ENCODE assay signal across 8 cellular contexts in the genomic region with DNA sequence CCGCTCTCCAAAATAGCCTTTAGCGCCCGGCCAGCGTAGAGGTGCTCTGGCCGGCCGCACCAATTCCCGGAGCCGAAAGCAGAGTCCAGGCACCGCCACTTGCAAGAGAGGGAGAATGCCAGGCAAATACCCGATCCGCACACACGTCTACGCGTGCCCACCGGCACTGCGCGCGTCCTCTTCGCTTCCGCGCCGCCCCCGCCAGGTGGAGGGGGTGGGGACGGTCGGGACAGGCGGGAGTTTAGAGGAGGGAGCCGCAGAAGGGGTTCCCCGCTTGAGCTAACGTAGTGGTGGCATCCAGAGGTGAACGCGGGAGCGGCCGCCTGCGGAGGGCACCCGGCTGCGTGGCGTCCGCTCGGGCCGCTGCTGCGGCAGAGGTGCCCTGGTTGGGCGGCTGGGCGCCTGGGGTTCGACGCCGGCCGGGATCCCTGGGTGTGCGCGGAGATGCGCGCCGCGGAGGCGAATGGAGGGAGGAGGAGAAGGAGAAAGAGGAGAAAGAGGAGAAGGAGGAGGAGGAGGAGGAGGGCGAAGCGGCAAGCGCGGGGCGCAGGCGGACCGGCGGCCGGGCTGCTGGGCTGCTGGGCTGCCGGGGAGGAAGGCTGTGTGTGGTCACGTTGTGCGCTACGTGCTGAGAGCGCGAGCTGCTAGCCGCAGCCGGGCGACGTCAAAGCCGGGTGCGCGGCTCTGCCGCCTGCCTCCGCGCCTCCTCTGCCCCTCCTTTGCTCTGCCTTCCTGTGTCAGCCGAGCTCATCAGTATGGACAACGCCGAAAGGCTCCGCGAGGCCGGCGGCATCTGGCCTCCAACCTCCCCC. TPM values are rescaled to one million over a fixed set of nuclear protein-coding genes. Genes with fewer than 3 reads are reported as not detected.
A peak's percentile ranks its signal among the peaks of the same experiment; 100 is the strongest.
DNase-seq lines count a peak whose midpoint lies in the region; ATAC-seq, FAIRE-seq and TF ChIP-seq lines count a peak whose summit lies in the region.

A gene (minus strand): TSS at position 117 of the 812 bp plus-strand sequence.

- TF ChIP-seq CTCF in HepG2 (CRISPR knock-in tag; IDR thresholded peaks at IDR 0.05) (no peak), upper lobe of right lung (IDR thresholded peaks at IDR 0.05) (no peak)

- peak; percentile 53 for DNase-seq in COLO668 (lab: John Stamatoyannopoulos, UW; ENCODE audit: unreplicated experiment)
- peak; percentile 87 for DNase-seq in HK-2 (ENCODE audit: unreplicated experiment)
- DNase-seq in HepG2 (ENCODE audit: low spot score): no peak
- DNase-seq in upper lobe of right lung: peak; percentile 64
- no peak for DNase-seq in NCI-H1930 (lab: John Stamatoyannopoulos, UW)
- no peak for DNase-seq in NK-92 treated with Interleukin-12 subunit alpha and Interleukin-12 subunit beta, amount 100 ng/mL, for 24 hours (lab: John Stamatoyannopoulos, UW)

- no peaks in the 10 kb centered on the region for H4K20me1 ChIP-seq in HepG2 (ENCODE audit: insufficient read depth, low read length)

- peaks cover 1 to 25% of the 10 kb centered on the region in 2 experiments; a peak in 4 of 5 replicates for H3K27me3 ChIP-seq in HepG2 (ENCODE audit: control insufficient read depth in 1 of 2, insufficient read depth in 2 of 2, low read length in 2 of 2)
- peaks cover 59% of the 10 kb centered on the region for H3K27me3 ChIP-seq in upper lobe of right lung

- H3K9me3 ChIP-seq in HepG2 (ENCODE audit: low read length): no peaks in the 10 kb centered on the region
- H3K9me3 ChIP-seq in upper lobe of right lung: no peaks in the 10 kb centered on the region

- peak; percentile 68 for ATAC-seq in HepG2
- peak; percentile 13 for ATAC-seq in upper lobe of right lung
- ATAC-seq in HG02763 (IDR thresholded peaks at IDR 0.05; ENCODE audit: unreplicated experiment): no peak

- no peak for TF ChIP-seq POLR2A in HepG2 (IDR thresholded peaks at IDR 0.05; ENCODE audit: insufficient read depth in 1 of 2, low read depth in 2 of 2, low read length in 2 of 2)

- peak within 1 kb of the TSS; percentile 82 for H3K27ac ChIP-seq in angular gyrus (ENCODE audit: low read depth, low read length)
- no peak within 1 kb of the TSS for H3K27ac ChIP-seq in HepG2 (ENCODE audit: extremely low read length, insufficient read depth, low read length)
- H3K27ac ChIP-seq in upper lobe of right lung: no peak within 1 kb of the TSS

- H3K36me3 ChIP-seq in HepG2 (replicated peaks in 1 of 2; ENCODE audit: control insufficient read depth in 1 of 2, insufficient read depth in 2 of 2, low read length in 2 of 2) (no peaks in the 10 kb centered on the region), upper lobe of right lung (no peaks in the 10 kb centered on the region)

- in situ Hi-C loops in HepG2 (cut with HindIII; ENCODE audit: extremely low pct_ligation_motif_present, low pct_unique_long_range_greater_than_20kb): no loop called here

- POLR2A ChIA-PET in HepG2 (lab: Yijun Ruan, JAX): no interaction called here

- BruUV-seq in HepG2 (replicated peaks; lab: Mats Ljungman, UMichigan): no TSS peak

- no peaks in the 10 kb centered on the region for H3K79me2 ChIP-seq in HepG2 (ENCODE audit: insufficient read depth, low read length)

- TF ChIP-seq RAD21 in HepG2 (CRISPR knock-in tag; IDR thresholded peaks at IDR 0.05): no peak

- intact Hi-C loops in HepG2 (cut with micrococcal nuclease; ENCODE audit: unreplicated experiment) (no loop called here), upper lobe of right lung (cut with DNase I) (no loop called here)

- H3K9ac ChIP-seq in HepG2 (ENCODE audit: insufficient read depth, low read depth, low read length): no peak within 1 kb of the TSS

- H3K4me3 ChIP-seq in HepG2 (replicated peaks in 1 of 3; ENCODE audit: insufficient read depth in 1 of 3, low read depth in 2 of 3, low read length in 3 of 3) (peak within 1 kb of the TSS in 1 of 3 experiments; percentile 40; a peak in 2 of 6 replicates), upper lobe of right lung (peak within 1 kb of the TSS; percentile 19)

- FAIRE-seq in HepG2 (lab: Jason Lieb, UNC): no peak

- TF ChIP-seq EP300 in HepG2 (IDR thresholded peaks at IDR 0.05; ENCODE audit: low read depth in 2 of 2, low read length in 2 of 2): no peak
- TF ChIP-seq EP300 in HepG2 (CRISPR knock-in tag; IDR thresholded peaks at IDR 0.05; ENCODE audit: borderline replicate concordance): no peak

- WGBS in HepG2 (ENCODE audit: low lambda C conversion rate): 44% methylated on average over 39 of the region's 86 CpGs

- H3K4me1 ChIP-seq in HepG2 (ENCODE audit: insufficient read depth, low read length): no peaks in the 10 kb centered on the region
- no peaks in the 10 kb centered on the region for H3K4me1 ChIP-seq in upper lobe of right lung

- H2AFZ ChIP-seq in HepG2 (ENCODE audit: low read length): no peak within 1 kb of the TSS

- H3K4me2 ChIP-seq in HepG2 (ENCODE audit: low read depth, low read length): peak within 1 kb of the TSS; percentile 23; the same call in 1 of the 2 replicates

- CTCF ChIA-PET in HepG2 (lab: Yijun Ruan, JAX; ENCODE audit: low intra/inter-chr PET ratio, low total read pairs): no interaction called here

TF ChIP-seq in HepG2, 621 proteins besides CTCF, POLR2A, EP300 and RAD21:
- TF ChIP-seq EZH2 (conservative IDR thresholded peaks at IDR 0.05; ENCODE audit: low read depth, low read length): 0 out of 2 replicates have a peak, but pooled peaks have one; percentile 46
- TF ChIP-seq RFX3 (CRISPR knock-in tag; IDR thresholded peaks at IDR 0.05): no peak

RNA-seq across cellular contexts. Expression of the gene that starts here (rescaled TPM):
- total RNA-seq in HepG2 (2016; rRNA removed; fragmentation: Illumina TruSeq; extraction: Trizol): not detected in 2 replicates
- total RNA-seq in HepG2 (2016; cell fraction: cytosol; rRNA removed; fragmentation: Illumina TruSeq; extraction: Trizol; ENCODE audit: low read depth): not detected in 2 replicates
- not detected in 2 replicates for total RNA-seq in HepG2 (2016; cell fraction: insoluble cytoplasmic fraction; rRNA removed; fragmentation: Illumina TruSeq; extraction: Trizol)
- not detected in 2 replicates for total RNA-seq in HepG2 (2016; cell fraction: membrane; rRNA removed; fragmentation: Illumina TruSeq; extraction: Trizol)
- total RNA-seq in HepG2 (2016; cell fraction: nucleus; rRNA removed; fragmentation: Illumina TruSeq; extraction: Trizol): not detected in 2 replicates
- not detected in 2 replicates for polyA plus RNA-seq in HepG2 (2011; rRNA removed)
- not detected in 2 replicates for polyA plus RNA-seq in HepG2 (2011; cell fraction: cytosol; rRNA removed)
- not detected in 2 replicates for polyA plus RNA-seq in HepG2 (2011; cell fraction: nucleus; rRNA removed)
- polyA plus RNA-seq in HepG2 (2012): not detected in 2 replicates
- polyA plus RNA-seq in HepG2 (2016; cell fraction: cytosol; fragmentation: Illumina TruSeq; extraction: Trizol; ENCODE audit: low read depth): not detected in 2 replicates
- not detected in 2 replicates for polyA plus RNA-seq in HepG2 (2016; cell fraction: insoluble cytoplasmic fraction; fragmentation: Illumina TruSeq; extraction: Trizol; ENCODE audit: low read depth)
- not detected in 2 replicates for polyA plus RNA-seq in HepG2 (2016; cell fraction: membrane; fragmentation: Illumina TruSeq; extraction: Trizol; ENCODE audit: low read depth)
- polyA plus RNA-seq in HepG2 (2016; cell fraction: nucleus; fragmentation: Illumina TruSeq; extraction: Trizol; ENCODE audit: insufficient read depth, low read depth): not detected in 2 replicates
- 0.14 TPM in 1 of 2 replicates, not detected in the other for polyA minus RNA-seq in HepG2 (2011; rRNA and poly(A)+ RNA removed; ENCODE audit: low replicate concordance)
- not detected in 2 replicates for polyA minus RNA-seq in HepG2 (2011; cell fraction: cytosol; rRNA and poly(A)+ RNA removed)
- polyA minus RNA-seq in HepG2 (2011; cell fraction: nucleus; rRNA and poly(A)+ RNA removed): not detected in 2 replicates
- not detected for total RNA-seq in upper lobe of right lung

Comparison
In these comparisons a context has a peak if more than half of its experiments do, and no peak if none do; other contexts are left out.
1. Peak in ATAC-seq and H3K4me2 ChIP-seq in HepG2; RNA of the gene not detected or under 1 TPM.
2. Peak in DNase-seq, ATAC-seq and H3K4me3 ChIP-seq in upper lobe of right lung; RNA of the gene not detected or under 1 TPM.
3. DNase-seq: peak in COLO668 (single experiment) and HK-2 (single experiment); none in HepG2 (single experiment), NCI-H1930 (0 of 2) and NK-92 treated with Interleukin-12 subunit alpha and Interleukin-12 subunit beta, amount 100 ng/mL, for 24 hours (single experiment).